ENCODE assay signal across 10 cellular contexts in the genomic region with DNA sequence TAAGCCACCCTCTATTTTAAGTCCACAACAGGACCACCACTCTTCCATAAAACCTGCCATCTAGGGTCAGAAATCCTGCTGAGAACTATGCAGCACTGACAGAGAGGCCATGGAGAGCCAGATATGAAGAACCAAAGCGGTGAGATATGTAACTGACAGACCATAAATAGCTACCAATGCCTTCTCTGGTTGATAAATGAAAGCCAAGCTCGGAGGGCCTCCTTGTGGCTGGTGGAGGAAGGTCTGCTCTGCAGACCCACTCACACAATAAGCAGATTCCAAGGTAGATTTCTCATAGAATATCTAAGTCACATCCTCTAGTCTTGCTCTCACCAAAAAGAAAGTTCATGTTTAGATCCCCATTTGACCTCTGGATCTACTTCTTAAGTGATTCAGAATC. TPM values are rescaled to one million over a fixed set of nuclear protein-coding genes. Genes with fewer than 3 reads are reported as not detected.
DNase-seq lines count a peak whose midpoint lies in the region; ATAC-seq and TF ChIP-seq lines count a peak whose summit lies in the region.
"Had no signal": no experiment of that assay in that cellular context is flagged by ENCODE, and none has a peak within 500 bp of the region (broad histone marks: within the 10 kb centered on the region; RNA-seq: fewer than 3 reads in every experiment).

No MANE protein-coding gene starts in this region.

- no peaks in the 10 kb centered on the region for H3K27me3 ChIP-seq in Karpas-422 (ENCODE audit: low read length)
- H3K27me3 ChIP-seq: BLaER1 had no signal

- no peaks in the 10 kb centered on the region; the same call in 1 of the 2 replicates for H3K4me1 ChIP-seq in Karpas-422 (ENCODE audit: low read length)
- H3K4me1 ChIP-seq: BLaER1 had no signal

- peak; percentile 50 for DNase-seq in DMS53 (lab: John Stamatoyannopoulos, UW)
- DNase-seq in DMS53 treated with DMSO at 0.1 percent for 48 hours (lab: John Stamatoyannopoulos, UW; ENCODE audit: unreplicated experiment), result no peak
- DNase-seq in Karpas-422, result peak; percentile 83
- peak in 1 of 2 donors; percentile 52 for DNase-seq in foreskin fibroblast
- peak; percentile 57 for DNase-seq in pulmonary artery endothelial cell (ENCODE audit: low read depth, low spot score)
- no peak for DNase-seq in LoVo (ENCODE audit: low spot score)

- peak; percentile 76 for TF ChIP-seq CTCF in foreskin fibroblast (IDR thresholded peaks at IDR 0.05; ENCODE audit: low read depth, low read length)

- no peaks in the 10 kb centered on the region for H3K36me3 ChIP-seq in Karpas-422 (ENCODE audit: insufficient read depth, low read length)
- H3K36me3 ChIP-seq: BLaER1 had no signal

- H2AFZ ChIP-seq in Karpas-422 (ENCODE audit: low read length), result no peak overlapping the region

- no peak overlapping the region for H3K4me2 ChIP-seq in Karpas-422 (ENCODE audit: low read depth, low read length, poor library complexity, severe bottlenecking)
- H3K4me2 ChIP-seq: BLaER1 had no signal

- H3K9me3 ChIP-seq in Karpas-422 (ENCODE audit: low read length), result no peaks in the 10 kb centered on the region
- H3K9me3 ChIP-seq: BLaER1 had no signal

- H3K9me2 ChIP-seq in Karpas-422 (replicated peaks; ENCODE audit: insufficient read depth, low read length), result no peaks in the 10 kb centered on the region

- ATAC-seq in GM21528 (IDR thresholded peaks at IDR 0.05; ENCODE audit: low FRiP score, unreplicated experiment), result peak; percentile 53
- ATAC-seq in SK-N-SH treated with all-trans-retinoic acid at 6 μM for 48 hours, result peak; percentile 93
- ATAC-seq: activated T-cell treated with anti-CD3 and anti-CD28 coated beads, Interleukin-2, amount 50 U/mL, for 72 hours had no signal

- H3K27ac ChIP-seq in Karpas-422 (ENCODE audit: low read length), result no peak overlapping the region
- H3K27ac ChIP-seq: BLaER1 had no signal

- no peak overlapping the region for H3K9ac ChIP-seq in Karpas-422 (ENCODE audit: low read length)
- H3K9ac ChIP-seq: BLaER1 had no signal

- no peaks in the 10 kb centered on the region for H3K79me2 ChIP-seq in Karpas-422 (ENCODE audit: low read length)

- H4K20me1 ChIP-seq in Karpas-422 (ENCODE audit: insufficient read depth, low read depth, low read length), result 0 out of 2 replicates have a peak, but pooled peaks cover 16% of the 10 kb centered on the region

- H3K4me3 ChIP-seq in Karpas-422 (ENCODE audit: low read length) (no peak overlapping the region), foreskin fibroblast (ENCODE audit: low read depth in 1 of 2, low read length in 2 of 2) (no peak overlapping the region)
- H3K4me3 ChIP-seq: BLaER1 had no signal

TF ChIP-seq in SK-N-SH treated with all-trans-retinoic acid at 6 μM for 48 hours, 23 proteins besides CTCF, POLR2A, EP300 and RAD21:
- no peak for TF ChIP-seq OSR1 (CRISPR knock-in tag; IDR thresholded peaks at IDR 0.05)
- TF ChIP-seq POU6F1 (CRISPR knock-in tag; IDR thresholded peaks at IDR 0.05; ENCODE audit: borderline replicate concordance, low read depth), result no peak
- no peak for TF ChIP-seq PPARA (CRISPR knock-in tag; IDR thresholded peaks at IDR 0.05; ENCODE audit: borderline replicate concordance)
- no peak for TF ChIP-seq ZFP30 (CRISPR knock-in tag; IDR thresholded peaks at IDR 0.05)
- no peak for TF ChIP-seq ZNF70 (CRISPR knock-in tag; IDR thresholded peaks at IDR 0.05)
- TF ChIP-seq RARB (CRISPR knock-in tag; IDR thresholded peaks at IDR 0.05), result no peak
- no peak for TF ChIP-seq TCF4 (CRISPR knock-in tag; IDR thresholded peaks at IDR 0.05; ENCODE audit: borderline replicate concordance)
TF ChIP-seq in SK-N-SH treated with all-trans-retinoic acid at 6 μM for 48 hours: peak in this region for 0.

RNA-seq across cellular contexts. Expression of gene RYK, which starts 38.9 kb away (rescaled TPM):
- 10.5 and 14.8 TPM in 2 replicates for total RNA-seq in Karpas-422 (2014; rRNA removed; shearing (Covaris generic); ENCODE audit: low replicate concordance)
- total RNA-seq in pulmonary artery endothelial cell, result 92.2 and 92.5 TPM in 2 replicates

Comparison
In these comparisons a context has a peak if more than half of its experiments do, and no peak if none do; other contexts are left out.
1. DNase-seq: peak in DMS53 (single experiment), Karpas-422 (single experiment) and pulmonary artery endothelial cell (single experiment); none in DMS53 treated with DMSO at 0.1 percent for 48 hours (single experiment) and LoVo (single experiment).